In genomic region chr10:35351021-35351420, GRCh38 we compare ENCODE assay signal across 26 cellular contexts. TPM values are rescaled to one million over a fixed set of nuclear protein-coding genes. Genes with fewer than 3 reads are reported as not detected.
DNase-seq lines count a peak whose midpoint lies in the region; ATAC-seq and TF ChIP-seq lines count a peak whose summit lies in the region.
"Had no signal": no experiment of that assay in that cellular context is flagged by ENCODE, and none has a peak within 500 bp of the region (broad histone marks: within the 10 kb centered on the region; RNA-seq: fewer than 3 reads in every experiment).

No MANE protein-coding gene starts in this region.

- intact Hi-C loops in ascending aorta (cut with DNase I): no loop called here

- H3K9ac ChIP-seq in smooth muscle cell (ENCODE audit: low read depth) (no peak overlapping the region), MM.1S (ENCODE audit: low read length) (no peak overlapping the region)

- H3K27me3 ChIP-seq in ascending aorta (no peaks in the 10 kb centered on the region), smooth muscle cell (ENCODE audit: low read depth) (no peaks in the 10 kb centered on the region), MM.1S (replicated peaks; ENCODE audit: insufficient read depth, low read length) (no peaks in the 10 kb centered on the region)
- H3K27me3 ChIP-seq: breast epithelium, upper lobe of left lung had no signal

- H3K79me2 ChIP-seq in smooth muscle cell (ENCODE audit: low read depth) (peaks cover 91% of the 10 kb centered on the region), MM.1S (ENCODE audit: low read length) (peaks cover 93% of the 10 kb centered on the region)

- ATAC-seq in HG02981 (IDR thresholded peaks at IDR 0.05; ENCODE audit: unreplicated experiment): peak; percentile 46
- peak; percentile 38 to 47 for ATAC-seq in stimulated activated naive B cell treated with anti-CD40 and anti-IgM and Interleukin-4, amounts not matched to agents 10 μg/mL and 1 μg/mL and 100 μg/mL, for 72 hours (replicated peaks)
- ATAC-seq: left colon; naive thymus-derived CD8-positive, alpha-beta T cell; Panc1; SK-N-SH treated with all-trans-retinoic acid at 6 μM for 48 hours had no signal

- H3K4me2 ChIP-seq in smooth muscle cell (no peak overlapping the region), MM.1S (ENCODE audit: low read depth, low read length) (no peak overlapping the region)

- H3K4me3 ChIP-seq in ascending aorta: no peak overlapping the region
- no peak overlapping the region for H3K4me3 ChIP-seq in smooth muscle cell
- no peak overlapping the region for H3K4me3 ChIP-seq in MM.1S (ENCODE audit: low read length)
- H3K4me3 ChIP-seq: breast epithelium, upper lobe of left lung had no signal

- H3K36me3 Mint-ChIP-seq in activated naive CD8-positive, alpha-beta T cell: peaks cover 6% of the 10 kb centered on the region
- H3K36me3 Mint-ChIP-seq in activated naive CD8-positive, alpha-beta T cell treated with anti-CD3 and anti-CD28 coated beads for 36 hours: peaks cover 12% of the 10 kb centered on the region
- H3K36me3 Mint-ChIP-seq in immature natural killer cell: no peaks in the 10 kb centered on the region
- H3K36me3 Mint-ChIP-seq in stimulated activated naive B cell treated with anti-CD40 and anti-IgM and Interleukin-4, amounts not matched to agents 10 μg/mL and 1 μg/mL and 100 μg/mL, for 72 hours: peaks cover 2 to 10% of the 10 kb centered on the region in 2 donors
- H3K36me3 Mint-ChIP-seq: CD4-positive, CD25-positive, alpha-beta regulatory T cell had no signal

- no peak overlapping the region for H2AFZ ChIP-seq in smooth muscle cell (ENCODE audit: low read depth)
- no peak overlapping the region for H2AFZ ChIP-seq in MM.1S (ENCODE audit: low read length)

- TF ChIP-seq CTCF in ascending aorta (IDR thresholded peaks at IDR 0.05) (no peak), smooth muscle cell (IDR thresholded peaks at IDR 0.05; ENCODE audit: borderline replicate concordance, insufficient read depth, poor library complexity, severe bottlenecking) (no peak), MM.1S (IDR thresholded peaks at IDR 0.05; ENCODE audit: low read length) (no peak)

- no peaks in the 10 kb centered on the region for H3K9me2 ChIP-seq in MM.1S (replicated peaks; ENCODE audit: insufficient read depth, low read length)

- H3F3A ChIP-seq in smooth muscle cell (ENCODE audit: low read depth) (peaks cover 9% of the 10 kb centered on the region), MM.1S (ENCODE audit: insufficient read depth, low read length) (peaks cover 4% of the 10 kb centered on the region; the same call in 1 of the 2 replicates)

- no peak overlapping the region for H3K4me3 Mint-ChIP-seq in activated naive CD8-positive, alpha-beta T cell
- H3K4me3 Mint-ChIP-seq in activated naive CD8-positive, alpha-beta T cell treated with anti-CD3 and anti-CD28 coated beads for 36 hours: no peak overlapping the region
- no peak overlapping the region for H3K4me3 Mint-ChIP-seq in immature natural killer cell
- H3K4me3 Mint-ChIP-seq in stimulated activated naive B cell treated with anti-CD40 and anti-IgM and Interleukin-4, amounts not matched to agents 10 μg/mL and 1 μg/mL and 100 μg/mL, for 72 hours: no peak overlapping the region
- H3K4me3 Mint-ChIP-seq: activated CD4-positive, alpha-beta memory T cell treated with anti-CD3 and anti-CD28 coated beads for 36 hours; activated naive CD4-positive, alpha-beta T cell treated with anti-CD3 and anti-CD28 coated beads, Interleukin-2, amount 10 ng/mL, durations not matched to agents 7 days and 5 days had no signal

- H3K9me3 Mint-ChIP-seq in activated naive CD8-positive, alpha-beta T cell (ENCODE audit: low read depth): no peaks in the 10 kb centered on the region
- no peaks in the 10 kb centered on the region for H3K9me3 Mint-ChIP-seq in activated naive CD8-positive, alpha-beta T cell treated with anti-CD3 and anti-CD28 coated beads for 36 hours
- H3K9me3 Mint-ChIP-seq in immature natural killer cell: no peaks in the 10 kb centered on the region
- peaks cover 0 to 3% of the 10 kb centered on the region in 2 donors for H3K9me3 Mint-ChIP-seq in stimulated activated naive B cell treated with anti-CD40 and anti-IgM and Interleukin-4, amounts not matched to agents 10 μg/mL and 1 μg/mL and 100 μg/mL, for 72 hours
- H3K9me3 Mint-ChIP-seq: activated CD4-positive, alpha-beta memory T cell treated with anti-CD3 and anti-CD28 coated beads for 36 hours; activated naive CD4-positive, alpha-beta T cell treated with anti-CD3 and anti-CD28 coated beads, Interleukin-2, amount 10 ng/mL, durations not matched to agents 7 days and 5 days; CD4-positive, CD25-positive, alpha-beta regulatory T cell; naive thymus-derived CD8-positive, alpha-beta T cell had no signal

- no peaks in the 10 kb centered on the region for H3K36me3 ChIP-seq in ascending aorta
- no peaks in the 10 kb centered on the region for H3K36me3 ChIP-seq in smooth muscle cell (ENCODE audit: low read depth)
- no peaks in the 10 kb centered on the region for H3K36me3 ChIP-seq in MM.1S (replicated peaks; ENCODE audit: insufficient read depth, low read length)
- H3K36me3 ChIP-seq: breast epithelium, upper lobe of left lung had no signal

- H3K4me1 ChIP-seq in ascending aorta: peaks cover 0 to 22% of the 10 kb centered on the region in 2 donors
- peaks cover 14% of the 10 kb centered on the region for H3K4me1 ChIP-seq in smooth muscle cell (ENCODE audit: low read depth)
- H3K4me1 ChIP-seq in MM.1S (ENCODE audit: low read length): peaks cover 5% of the 10 kb centered on the region; the same call in 1 of the 2 replicates
- H3K4me1 ChIP-seq: breast epithelium had no signal

- WGBS in smooth muscle cell (ENCODE audit: low lambda C conversion rate): 62% methylated on average over 2 of the region's 2 CpGs

- H3K4me1 Mint-ChIP-seq in activated naive CD8-positive, alpha-beta T cell (ENCODE audit: low read depth): peaks cover 90% of the 10 kb centered on the region
- peaks cover 82% of the 10 kb centered on the region for H3K4me1 Mint-ChIP-seq in activated naive CD8-positive, alpha-beta T cell treated with anti-CD3 and anti-CD28 coated beads for 36 hours
- peaks cover 77 to 92% of the 10 kb centered on the region in 2 donors for H3K4me1 Mint-ChIP-seq in immature natural killer cell
- H3K4me1 Mint-ChIP-seq in stimulated activated naive B cell treated with anti-CD40 and anti-IgM and Interleukin-4, amounts not matched to agents 10 μg/mL and 1 μg/mL and 100 μg/mL, for 72 hours: peaks cover 60 to 95% of the 10 kb centered on the region in 2 donors

- no peak for DNase-seq in activated naive CD8-positive, alpha-beta T cell treated with anti-CD3 and anti-CD28 coated beads for 36 hours
- DNase-seq in immature natural killer cell: no peak
- DNase-seq in stimulated activated naive B cell treated with anti-CD40 and anti-IgM and Interleukin-4, amounts not matched to agents 10 μg/mL and 1 μg/mL and 100 μg/mL, for 72 hours: no peak
- DNase-seq in ascending aorta (ENCODE audit: low spot score in 2 of 2): no peak
- no peak for DNase-seq in smooth muscle cell (lab: John Stamatoyannopoulos, UW; ENCODE audit: unreplicated experiment)
- DNase-seq in MM.1S: no peak
- DNase-seq: 8988T; activated CD4-positive, alpha-beta memory T cell treated with anti-CD3 and anti-CD28 coated beads for 36 hours; activated CD4-positive, alpha-beta T cell treated with anti-CD3 and anti-CD28 coated beads for 1 hour; activated CD8-positive, alpha-beta memory T cell treated with anti-CD3 and anti-CD28 coated beads, Interleukin-2, amount 50 U/mL, for 4 hours; activated naive CD4-positive, alpha-beta T cell treated with anti-CD3 and anti-CD28 coated beads, Interleukin-2, amount 10 ng/mL, durations not matched to agents 7 days and 5 days; CD4-positive, CD25-positive, alpha-beta regulatory T cell; Karpas-422; left colon; naive thymus-derived CD8-positive, alpha-beta T cell; NCI-H1417 treated with DMSO at 0.1 percent for 48 hours; NCI-H2029 treated with DMSO at 0.1 percent for 48 hours; NCI-H524; Right ventricle myocardium superior; stimulated activated CD4-positive, alpha-beta T cell treated with anti-CD3 and anti-CD28 coated beads, Interleukin-4, amount 100 ng/mL, for 24 hours; upper lobe of left lung had no signal

- H3K27ac ChIP-seq in ascending aorta: no peak overlapping the region
- no peak overlapping the region for H3K27ac ChIP-seq in smooth muscle cell (ENCODE audit: low read depth)
- no peak overlapping the region for H3K27ac ChIP-seq in MM.1S (ENCODE audit: low read length)
- H3K27ac ChIP-seq: breast epithelium, upper lobe of left lung had no signal

- H3K27me3 Mint-ChIP-seq in activated naive CD8-positive, alpha-beta T cell: no peaks in the 10 kb centered on the region
- no peaks in the 10 kb centered on the region for H3K27me3 Mint-ChIP-seq in activated naive CD8-positive, alpha-beta T cell treated with anti-CD3 and anti-CD28 coated beads for 36 hours
- peaks cover 0 to 5% (median 3%) of the 10 kb centered on the region in 3 donors for H3K27me3 Mint-ChIP-seq in immature natural killer cell (ENCODE audit: low read depth in 3 of 3)
- no peaks in the 10 kb centered on the region for H3K27me3 Mint-ChIP-seq in stimulated activated naive B cell treated with anti-CD40 and anti-IgM and Interleukin-4, amounts not matched to agents 10 μg/mL and 1 μg/mL and 100 μg/mL, for 72 hours
- H3K27me3 Mint-ChIP-seq: activated CD4-positive, alpha-beta memory T cell treated with anti-CD3 and anti-CD28 coated beads for 36 hours; activated naive CD4-positive, alpha-beta T cell treated with anti-CD3 and anti-CD28 coated beads, Interleukin-2, amount 10 ng/mL, durations not matched to agents 7 days and 5 days; CD4-positive, CD25-positive, alpha-beta regulatory T cell; naive thymus-derived CD8-positive, alpha-beta T cell had no signal

- H3K9me3 ChIP-seq in ascending aorta: no peaks in the 10 kb centered on the region
- no peaks in the 10 kb centered on the region for H3K9me3 ChIP-seq in smooth muscle cell (replicated peaks; ENCODE audit: low read depth)
- no peaks in the 10 kb centered on the region for H3K9me3 ChIP-seq in MM.1S (replicated peaks; ENCODE audit: insufficient read depth, low read length)
- H3K9me3 ChIP-seq: breast epithelium, upper lobe of left lung had no signal

- H4K20me1 ChIP-seq in smooth muscle cell (ENCODE audit: low read depth) (peaks cover 100% of the 10 kb centered on the region), MM.1S (ENCODE audit: insufficient read depth, low read length) (peaks cover 6% of the 10 kb centered on the region; the same call in 1 of the 2 replicates)

- peak overlapping the region; percentile 0 for H3K27ac Mint-ChIP-seq in activated naive CD8-positive, alpha-beta T cell
- no peak overlapping the region for H3K27ac Mint-ChIP-seq in activated naive CD8-positive, alpha-beta T cell treated with anti-CD3 and anti-CD28 coated beads for 36 hours
- H3K27ac Mint-ChIP-seq in immature natural killer cell: peak overlapping the region in 4 of 6 donors; percentile 12 to 26 (median 22)
- no peak overlapping the region for H3K27ac Mint-ChIP-seq in stimulated activated naive B cell treated with anti-CD40 and anti-IgM and Interleukin-4, amounts not matched to agents 10 μg/mL and 1 μg/mL and 100 μg/mL, for 72 hours
- H3K27ac Mint-ChIP-seq: activated CD4-positive, alpha-beta memory T cell treated with anti-CD3 and anti-CD28 coated beads for 36 hours; activated naive CD4-positive, alpha-beta T cell treated with anti-CD3 and anti-CD28 coated beads, Interleukin-2, amount 10 ng/mL, durations not matched to agents 7 days and 5 days had no signal

RNA-seq across cellular contexts. Expression of gene CCNY, which starts 14.7 kb away (rescaled TPM):
- 10 to 100 TPM; 52.1 to 55.2 TPM for total RNA-seq in activated naive CD8-positive, alpha-beta T cell treated with anti-CD3 and anti-CD28 coated beads for 36 hours
- polyA plus RNA-seq in immature natural killer cell: 10 to 100 TPM in 2 of 3 donors, 1 to 10 TPM in 1; 7.8 to 13.2 (median 12.4) TPM
- total RNA-seq in ascending aorta: 37.5 TPM
- 46.9 and 56.3 TPM in 2 replicates for total RNA-seq in smooth muscle cell
- 53.1 and 57.5 TPM in 2 replicates for polyA plus RNA-seq in smooth muscle cell

Comparison
In these comparisons a context has a peak if more than half of its experiments do, and no peak if none do; other contexts are left out.
1. H3K27ac Mint-ChIP-seq: peak in activated naive CD8-positive, alpha-beta T cell (single experiment) and immature natural killer cell (4 of 6); none in activated naive CD8-positive, alpha-beta T cell treated with anti-CD3 and anti-CD28 coated beads for 36 hours (single experiment) and stimulated activated naive B cell treated with anti-CD40 and anti-IgM and Interleukin-4, amounts not matched to agents 10 μg/mL and 1 μg/mL and 100 μg/mL, for 72 hours (single experiment).